1 cellular context compared by ENCODE assay signal in genomic region chr19:4513248-4513647, GRCh38.
TF ChIP-seq lines count a peak whose summit lies in the region.

No MANE protein-coding gene starts in this region.

TF ChIP-seq in HepG2, 621 proteins besides CTCF, POLR2A, EP300 and RAD21:
- TF ChIP-seq ZFP90 (CRISPR knock-in tag; IDR thresholded peaks at IDR 0.05; ENCODE audit: borderline replicate concordance) (no peak), PREB (CRISPR knock-in tag; IDR thresholded peaks at IDR 0.05) (no peak), GMEB2 (CRISPR knock-in tag; IDR thresholded peaks at IDR 0.05; ENCODE audit: low read depth) (no peak), ZNF687 (CRISPR knock-in tag; IDR thresholded peaks at IDR 0.05) (0 out of 2 replicates have a peak, but pooled peaks have one; percentile 9)
TF ChIP-seq in HepG2: peak in this region for 1.
